In genomic region chr2:148817210-148817708, GRCh38 we compare ENCODE assay signal across 9 cellular contexts. TPM values are rescaled to one million over a fixed set of nuclear protein-coding genes. Genes with fewer than 3 reads are reported as not detected.
DNase-seq lines count a peak whose midpoint lies in the region; TF ChIP-seq lines count a peak whose summit lies in the region.
"Had no signal": no experiment of that assay in that cellular context is flagged by ENCODE, and none has a peak within 500 bp of the region (broad histone marks: within the 10 kb centered on the region; RNA-seq: fewer than 3 reads in every experiment).

No MANE protein-coding gene starts in this region.

- no peaks in the 10 kb centered on the region for H3K9me3 Mint-ChIP-seq in neural progenitor cell

- H3K27me3 ChIP-seq in neural progenitor cell (no peaks in the 10 kb centered on the region), stomach (no peaks in the 10 kb centered on the region), ovary (no peaks in the 10 kb centered on the region)

- H3K9me3 ChIP-seq in neural progenitor cell (ENCODE audit: low read depth) (no peaks in the 10 kb centered on the region), stomach (no peaks in the 10 kb centered on the region), ovary (no peaks in the 10 kb centered on the region)

- H3K79me2 ChIP-seq in neural progenitor cell (ENCODE audit: low read depth), result no peaks in the 10 kb centered on the region

- no peak overlapping the region for H3K27ac Mint-ChIP-seq in neural progenitor cell

- H2AFZ ChIP-seq in neural progenitor cell (replicated peaks), result peak overlapping the region; percentile 59

- H3K4me3 ChIP-seq in neural progenitor cell, result no peak overlapping the region
- peak overlapping the region in 2 of 4 donors; percentile 5 to 14 for H3K4me3 ChIP-seq in stomach
- no peak overlapping the region for H3K4me3 ChIP-seq in ovary
- H3K4me3 ChIP-seq: skin epidermis had no signal

- H4K20me1 ChIP-seq in neural progenitor cell (ENCODE audit: low read depth), result no peaks in the 10 kb centered on the region

- H3K4me1 ChIP-seq in neural progenitor cell (peaks cover 13% of the 10 kb centered on the region), stomach (peaks cover 4 to 27% (median 15%) of the 10 kb centered on the region in 4 donors), ovary (ENCODE audit: insufficient read depth) (peaks cover 6% of the 10 kb centered on the region)

- H3K36me3 Mint-ChIP-seq in neural progenitor cell, result no peaks in the 10 kb centered on the region

- H3K27me3 Mint-ChIP-seq in neural progenitor cell (ENCODE audit: insufficient read depth, low read depth), result peaks cover 8% of the 10 kb centered on the region

- H3K27ac ChIP-seq in cingulate gyrus (ENCODE audit: low read depth, low read length) (peak overlapping the region; percentile 10), neural progenitor cell (no peak overlapping the region), stomach (no peak overlapping the region), ovary (no peak overlapping the region)
- H3K27ac ChIP-seq: skin epidermis had no signal

- 23 to 42% (median 34%) methylated on average over 8 of the region's 8 CpGs for WGBS in stomach, 5 donors
- WGBS in ovary, 3 donors, result 5 to 7% (median 6%) methylated on average over 8 of the region's 8 CpGs

- no peaks in the 10 kb centered on the region for H3F3A ChIP-seq in neural progenitor cell (ENCODE audit: low read depth)

- peaks cover 7% of the 10 kb centered on the region for H3K4me1 Mint-ChIP-seq in neural progenitor cell

- TF ChIP-seq EP300 in stomach (IDR thresholded peaks at IDR 0.05) (no peak), ovary (IDR thresholded peaks at IDR 0.05) (no peak)

- TF ChIP-seq POLR2A in stomach (IDR thresholded peaks at IDR 0.05), result no peak
- TF ChIP-seq POLR2A in ovary (IDR thresholded peaks at IDR 0.05), result no peak

- no peak overlapping the region for H3K9ac ChIP-seq in neural progenitor cell

- intact Hi-C loops in stomach (cut with DNase I; ENCODE audit: low total_unique reads) (no loop called here), ovary (cut with DNase I) (loop anchor here in 1 of 4 donors (10.0 kb wide), 1 partner anchor 172 kb away; the partner anchor contains the start of gene EPC2)

- peak overlapping the region; percentile 31 for H3K4me3 Mint-ChIP-seq in neural progenitor cell

- H3K36me3 ChIP-seq in neural progenitor cell, result no peaks in the 10 kb centered on the region
- H3K36me3 ChIP-seq in stomach, result no peaks in the 10 kb centered on the region
- no peaks in the 10 kb centered on the region for H3K36me3 ChIP-seq in ovary

- peak overlapping the region; percentile 50 for H3K4me2 ChIP-seq in neural progenitor cell

- peak; percentile 32 for DNase-seq in DMS79 treated with DMSO at 0.1 percent for 48 hours (lab: John Stamatoyannopoulos, UW)
- DNase-seq in NCI-H69 (lab: John Stamatoyannopoulos, UW), result peak; percentile 31
- DNase-seq in neural progenitor cell (ENCODE audit: low spot score), result peak; percentile 20
- no peak for DNase-seq in stomach
- no peak for DNase-seq in stimulated activated CD4-positive, alpha-beta T cell treated with anti-CD3 and anti-CD28 coated beads, Interleukin-2, amount 100 ng/mL, for 48 hours
- DNase-seq in ovary, result no peak
- no peak for DNase-seq in effector CD8-positive, alpha-beta T cell (lab: John Stamatoyannopoulos, UW)

- TF ChIP-seq CTCF in neural progenitor cell (IDR thresholded peaks at IDR 0.05), result no peak
- no peak for TF ChIP-seq CTCF in stomach (IDR thresholded peaks at IDR 0.05)
- TF ChIP-seq CTCF in ovary (IDR thresholded peaks at IDR 0.05), result no peak

RNA-seq across cellular contexts. Expression of gene KIF5C, which starts 57.8 kb away (rescaled TPM):
- total RNA-seq in neural progenitor cell (ENCODE audit: low replicate concordance), result 53.0 and 63.1 TPM in 2 replicates
- 10 to 100 TPM in 2 of 5 donors, 1 to 10 TPM in 2, under 1 TPM in 1; under 0.01 to 14.7 (median 4.3) TPM for total RNA-seq in stomach
- polyA plus RNA-seq in stomach, result 1 to 10 TPM in 2 of 3 donors, under 1 TPM in 1; 0.93 to 2.4 (median 1.1) TPM
- 10 to 100 TPM in 1 of 7 donors, 1 to 10 TPM in 5, under 1 TPM in 1; 0.73 to 18.7 (median 4.3) TPM for total RNA-seq in ovary
- 1 to 10 TPM; 1.2 to 3.3 TPM for polyA plus RNA-seq in ovary

Comparison
In these comparisons a context has a peak if more than half of its experiments do, and no peak if none do; other contexts are left out.
1. DNase-seq: peak in DMS79 treated with DMSO at 0.1 percent for 48 hours (single experiment), NCI-H69 (single experiment) and neural progenitor cell (single experiment); none in stomach (single experiment), stimulated activated CD4-positive, alpha-beta T cell treated with anti-CD3 and anti-CD28 coated beads, Interleukin-2, amount 100 ng/mL, for 48 hours (0 of 2), ovary (0 of 5) and effector CD8-positive, alpha-beta T cell (single experiment).